9 cellular contexts compared by ENCODE assay signal in genomic region chr22:42169055-42169469, GRCh38. TPM values are rescaled to one million over a fixed set of nuclear protein-coding genes. Genes with fewer than 3 reads are reported as not detected.
DNase-seq lines count a peak whose midpoint lies in the region; ATAC-seq and TF ChIP-seq lines count a peak whose summit lies in the region.
"Had no signal": no experiment of that assay in that cellular context is flagged by ENCODE, and none has a peak within 500 bp of the region (broad histone marks: within the 10 kb centered on the region; RNA-seq: fewer than 3 reads in every experiment).

No MANE protein-coding gene starts in this region.

- H3K27me3 Mint-ChIP-seq in activated T-helper 2 cell treated with anti-CD3 and anti-CD28 coated beads, Interferon-gamma antibody, Interleukin-2, Interleukin-4, amounts not matched to agents 10 μg/mL and 5 μg/mL and 100 μg/mL, durations not matched to agents 14 hours and 24 hours and 36 hours (ENCODE audit: low read depth), result no peaks in the 10 kb centered on the region
- no peaks in the 10 kb centered on the region for H3K27me3 Mint-ChIP-seq in osteocyte (ENCODE audit: unreplicated experiment)

- H3K27ac ChIP-seq in transverse colon, result no peak overlapping the region

- no peaks in the 10 kb centered on the region for H3K27me3 ChIP-seq in transverse colon

- TF ChIP-seq CTCF in osteocyte (IDR thresholded peaks at IDR 0.05) (peak; percentile 100), transverse colon (IDR thresholded peaks at IDR 0.05) (peak; percentile 77 to 94 (median 84))

- WGBS in transverse colon (ENCODE audit: low coverage in 1 of 2), 2 donors, result 38 to 61% methylated on average over 3 to 7 of the region's 7 CpGs

- H3K9me3 ChIP-seq in transverse colon, result no peaks in the 10 kb centered on the region

- H3K4me1 Mint-ChIP-seq in activated T-helper 2 cell treated with anti-CD3 and anti-CD28 coated beads, Interferon-gamma antibody, Interleukin-2, Interleukin-4, amounts not matched to agents 10 μg/mL and 5 μg/mL and 100 μg/mL, durations not matched to agents 14 hours and 24 hours and 36 hours (ENCODE audit: low read depth), result peaks cover 2% of the 10 kb centered on the region
- H3K4me1 Mint-ChIP-seq in osteocyte (ENCODE audit: unreplicated experiment), result peaks cover 18% of the 10 kb centered on the region

- TF ChIP-seq POLR2A in transverse colon (IDR thresholded peaks at IDR 0.05), result no peak

- H3K36me3 Mint-ChIP-seq in activated T-helper 2 cell treated with anti-CD3 and anti-CD28 coated beads, Interferon-gamma antibody, Interleukin-2, Interleukin-4, amounts not matched to agents 10 μg/mL and 5 μg/mL and 100 μg/mL, durations not matched to agents 14 hours and 24 hours and 36 hours (ENCODE audit: low read depth), result peaks cover 37% of the 10 kb centered on the region
- peaks cover 14% of the 10 kb centered on the region for H3K36me3 Mint-ChIP-seq in osteocyte (ENCODE audit: unreplicated experiment)

- no peaks in the 10 kb centered on the region for H3K9me3 Mint-ChIP-seq in activated T-helper 2 cell treated with anti-CD3 and anti-CD28 coated beads, Interferon-gamma antibody, Interleukin-2, Interleukin-4, amounts not matched to agents 10 μg/mL and 5 μg/mL and 100 μg/mL, durations not matched to agents 14 hours and 24 hours and 36 hours
- H3K9me3 Mint-ChIP-seq in osteocyte (ENCODE audit: unreplicated experiment), result no peaks in the 10 kb centered on the region
- H3K9me3 Mint-ChIP-seq: T-helper 1 cell treated with Interleukin-12 subunit alpha and Interleukin-12 subunit beta and Interleukin-4 antibody, amounts not matched to agents 30 μg/mL and 1 μg/mL, for 36 hours had no signal

- H3K4me3 Mint-ChIP-seq in activated T-helper 2 cell treated with anti-CD3 and anti-CD28 coated beads, Interferon-gamma antibody, Interleukin-2, Interleukin-4, amounts not matched to agents 10 μg/mL and 5 μg/mL and 100 μg/mL, durations not matched to agents 14 hours and 24 hours and 36 hours (ENCODE audit: low read depth), result no peak overlapping the region
- H3K4me3 Mint-ChIP-seq in osteocyte (ENCODE audit: unreplicated experiment), result no peak overlapping the region
- H3K4me3 Mint-ChIP-seq: T-helper 1 cell treated with Interleukin-12 subunit alpha and Interleukin-12 subunit beta and Interleukin-4 antibody, amounts not matched to agents 30 μg/mL and 1 μg/mL, for 36 hours had no signal

- peak; percentile 70 for DNase-seq in COR-L47 (lab: John Stamatoyannopoulos, UW)
- DNase-seq in HPDE6-E6E7 (ENCODE audit: extremely low spot score), result peak; percentile 34
- DNase-seq in RPMI7951 (ENCODE audit: low read depth), result peak; percentile 47
- peak; percentile 49 for DNase-seq in activated T-helper 2 cell treated with anti-CD3 and anti-CD28 coated beads, Interferon-gamma antibody, Interleukin-2, Interleukin-4, amounts not matched to agents 10 μg/mL and 5 μg/mL and 100 μg/mL, durations not matched to agents 14 hours and 24 hours and 36 hours (ENCODE audit: low spot score)
- DNase-seq in foreskin melanocyte, result peak; percentile 40
- DNase-seq in osteocyte (ENCODE audit: extremely low spot score, unreplicated experiment), result peak; percentile 89
- peak; percentile 72 for DNase-seq in transverse colon

- no peak for ATAC-seq in GM21825 (IDR thresholded peaks at IDR 0.05; ENCODE audit: unreplicated experiment)

- peaks cover 18 to 27% (median 22%) of the 10 kb centered on the region in 4 donors for H3K4me1 ChIP-seq in transverse colon

- H3K36me3 ChIP-seq in transverse colon, result peaks cover 0 to 6% (median 2%) of the 10 kb centered on the region in 4 donors

- no peak for TF ChIP-seq EP300 in transverse colon (IDR thresholded peaks at IDR 0.05; ENCODE audit: low read depth)

- H3K27ac Mint-ChIP-seq in activated T-helper 2 cell treated with anti-CD3 and anti-CD28 coated beads, Interferon-gamma antibody, Interleukin-2, Interleukin-4, amounts not matched to agents 10 μg/mL and 5 μg/mL and 100 μg/mL, durations not matched to agents 14 hours and 24 hours and 36 hours, result no peak overlapping the region
- H3K27ac Mint-ChIP-seq in osteocyte (ENCODE audit: unreplicated experiment), result no peak overlapping the region
- H3K27ac Mint-ChIP-seq: T-helper 1 cell treated with Interleukin-12 subunit alpha and Interleukin-12 subunit beta and Interleukin-4 antibody, amounts not matched to agents 30 μg/mL and 1 μg/mL, for 36 hours had no signal

- no peak overlapping the region for H3K4me3 ChIP-seq in transverse colon

- in situ Hi-C loops in transverse colon (cut with MboI; ENCODE audit: low pct_ligation_motif_present in 1 of 4, low pct_unique_long_range_greater_than_20kb in 1 of 4, low sequenced_read_pairs in 3 of 4), result loop anchor here in 3 of 4 donors (5.0 to 10.0 kb wide), 3 partner anchors 266 to 276 kb away; partner anchors contain the start of gene NFAM1 (in 1 of the 3)

- intact Hi-C loops in activated T-helper 2 cell treated with anti-CD3 and anti-CD28 coated beads, Interferon-gamma antibody, Interleukin-2, Interleukin-4, amounts not matched to agents 10 μg/mL and 5 μg/mL and 100 μg/mL, durations not matched to agents 14 hours and 24 hours and 36 hours (cut with micrococcal nuclease), result loop anchor here (1.0 kb wide), 2 partner anchors 145 to 267 kb away; no protein-coding TSS in a partner anchor
- intact Hi-C loops in transverse colon (cut with DNase I; ENCODE audit: low total_unique reads), result loop anchor here (5.0 kb wide), 1 partner anchor 268 kb away; no protein-coding TSS in a partner anchor

RNA-seq across cellular contexts. Expression of gene CYP2D6, which starts 38.5 kb away (rescaled TPM):
- not detected in 2 replicates for total RNA-seq in RPMI7951 (2014; rRNA removed; shearing (Covaris generic))
- total RNA-seq in activated T-helper 2 cell treated with anti-CD3 and anti-CD28 coated beads, Interferon-gamma antibody, Interleukin-2, Interleukin-4, amounts not matched to agents 10 μg/mL and 5 μg/mL and 100 μg/mL, durations not matched to agents 14 hours and 24 hours and 36 hours, result 3.5 and 3.6 TPM in 2 replicates
- total RNA-seq in osteocyte (1.4 and 1.5 TPM in 2 replicates), transverse colon (1 to 10 TPM; 1.2 to 9.7 (median 3.3) TPM)

Comparison
In these comparisons a context has a peak if more than half of its experiments do, and no peak if none do; other contexts are left out.
1. DNase-seq: peak in every context shown above with its lines; median percentile 89 in osteocyte; 72 in transverse colon; 70 in COR-L47; 49 in activated T-helper 2 cell treated with anti-CD3 and anti-CD28 coated beads, Interferon-gamma antibody, Interleukin-2, Interleukin-4, amounts not matched to agents 10 μg/mL and 5 μg/mL and 100 μg/mL, durations not matched to agents 14 hours and 24 hours and 36 hours; 47 in RPMI7951; 40 in foreskin melanocyte; 34 in HPDE6-E6E7.